39 cellular contexts compared by ENCODE assay signal in genomic region chr20:45124365-45124764, GRCh38. TPM values are rescaled to one million over a fixed set of nuclear protein-coding genes. Genes with fewer than 3 reads are reported as not detected.
"Had no signal": no experiment of that assay in that cellular context is flagged by ENCODE, and none has a peak within 500 bp of the region (broad histone marks: within the 10 kb centered on the region; RNA-seq: fewer than 3 reads in every experiment).

TSS of gene WFDC12 (minus strand) at chr20:45124465. CDS start at chr20:45124447, 18 bp downstream.

- H3K4me1 Mint-ChIP-seq: activated B cell treated with CpG ODN at 0.5 μM for 24 hours; activated CD8-positive, alpha-beta memory T cell treated with anti-CD3 and anti-CD28 coated beads, Interleukin-2, amount 10 ng/mL, durations not matched to agents 7 days and 5 days; activated naive CD4-positive, alpha-beta T cell treated with anti-CD3 and anti-CD28 coated beads, Interleukin-2, amount 10 ng/mL, durations not matched to agents 7 days and 5 days; activated naive CD8-positive, alpha-beta T cell treated with anti-CD3 and anti-CD28 coated beads, Interleukin-2, amount 10 ng/mL, durations not matched to agents 7 days and 5 days; brain; endodermal cell; T-helper 17 cell had no signal

- ATAC-seq: activated CD4-positive, CD25-positive, alpha-beta regulatory T cell treated with anti-CD3 and anti-CD28 coated beads, Interleukin-2, amount 50 U/mL, for 24 hours; activated CD8-positive, alpha-beta memory T cell treated with anti-CD3 and anti-CD28 coated beads, Interleukin-2, amount 10 ng/mL, durations not matched to agents 7 days and 5 days; activated CD8-positive, alpha-beta T cell treated with anti-CD3 and anti-CD28 coated beads for 36 hours; activated naive CD4-positive, alpha-beta T cell treated with anti-CD3 and anti-CD28 coated beads, Interleukin-2, amount 50 U/mL, for 72 hours; activated T-cell treated with anti-CD3 and anti-CD28 coated beads, Interleukin-2, amount 50 U/mL, for 72 hours; esophagus mucosa; foreskin keratinocyte; gastrocnemius medialis; heart right ventricle; T-helper 17 cell had no signal

- H3K9me3 Mint-ChIP-seq: activated B cell treated with CpG ODN at 0.5 μM for 24 hours; activated CD8-positive, alpha-beta T cell treated with anti-CD3 and anti-CD28 coated beads for 36 hours; activated naive CD4-positive, alpha-beta T cell treated with anti-CD3 and anti-CD28 coated beads, Interleukin-2, amount 10 ng/mL, durations not matched to agents 7 days and 5 days; activated naive CD4-positive, alpha-beta T cell treated with anti-CD3 and anti-CD28 coated beads, Interleukin-2, amount 50 U/mL, for 72 hours; activated naive CD8-positive, alpha-beta T cell treated with anti-CD3 and anti-CD28 coated beads, Interleukin-2, amount 10 ng/mL, durations not matched to agents 7 days and 5 days; activated T-cell treated with anti-CD3 and anti-CD28 coated beads, Interleukin-2, amount 50 U/mL, for 24 hours; activated T-cell treated with anti-CD3 and anti-CD28 coated beads, Interleukin-2, amount 50 U/mL, for 72 hours; dendritic cell treated with granulocyte-macrophage colony-stimulating factor and Interleukin-4, amounts not matched to agents 40 ng/mL and 50 ng/mL, for 4 days; endodermal cell; T-helper 2 cell treated with Interferon-gamma antibody and Interleukin-4, amounts not matched to agents 5 μg/mL and 100 μg/mL, for 36 hours had no signal

- H3K36me3 Mint-ChIP-seq: activated CD8-positive, alpha-beta memory T cell treated with anti-CD3 and anti-CD28 coated beads, Interleukin-2, amount 10 ng/mL, durations not matched to agents 7 days and 5 days; activated naive CD4-positive, alpha-beta T cell treated with anti-CD3 and anti-CD28 coated beads, Interleukin-2, amount 10 ng/mL, durations not matched to agents 7 days and 5 days; activated naive CD4-positive, alpha-beta T cell treated with anti-CD3 and anti-CD28 coated beads, Interleukin-2, amount 50 U/mL, for 72 hours; activated naive CD8-positive, alpha-beta T cell treated with anti-CD3 and anti-CD28 coated beads, Interleukin-2, amount 10 ng/mL, durations not matched to agents 7 days and 5 days; brain had no signal

- H3K27ac ChIP-seq: ascending aorta, breast epithelium, cardiac muscle cell, coronary artery, dorsolateral prefrontal cortex, foreskin keratinocyte, gastrocnemius medialis, heart right ventricle, WERI-Rb-1 had no signal

- H3K27ac Mint-ChIP-seq: activated B cell treated with CpG ODN at 0.5 μM for 24 hours; activated CD8-positive, alpha-beta memory T cell treated with anti-CD3 and anti-CD28 coated beads, Interleukin-2, amount 10 ng/mL, durations not matched to agents 7 days and 5 days; activated CD8-positive, alpha-beta T cell treated with anti-CD3 and anti-CD28 coated beads for 36 hours; activated naive CD4-positive, alpha-beta T cell treated with anti-CD3 and anti-CD28 coated beads, Interleukin-2, amount 10 ng/mL, durations not matched to agents 7 days and 5 days; activated naive CD4-positive, alpha-beta T cell treated with anti-CD3 and anti-CD28 coated beads, Interleukin-2, amount 50 U/mL, for 72 hours; activated naive CD8-positive, alpha-beta T cell treated with anti-CD3 and anti-CD28 coated beads, Interleukin-2, amount 10 ng/mL, durations not matched to agents 7 days and 5 days; activated T-cell treated with anti-CD3 and anti-CD28 coated beads, Interleukin-2, amount 50 U/mL, for 24 hours; activated T-cell treated with anti-CD3 and anti-CD28 coated beads, Interleukin-2, amount 50 U/mL, for 72 hours; brain; dendritic cell treated with granulocyte-macrophage colony-stimulating factor and Interleukin-4, amounts not matched to agents 40 ng/mL and 50 ng/mL, for 4 days; endodermal cell; T-helper 17 cell; T-helper 2 cell treated with Interferon-gamma antibody and Interleukin-4, amounts not matched to agents 5 μg/mL and 100 μg/mL, for 36 hours had no signal

- H3K4me3 Mint-ChIP-seq: activated B cell treated with CpG ODN at 0.5 μM for 24 hours; activated CD8-positive, alpha-beta memory T cell treated with anti-CD3 and anti-CD28 coated beads, Interleukin-2, amount 10 ng/mL, durations not matched to agents 7 days and 5 days; activated CD8-positive, alpha-beta T cell treated with anti-CD3 and anti-CD28 coated beads for 36 hours; activated naive CD4-positive, alpha-beta T cell treated with anti-CD3 and anti-CD28 coated beads, Interleukin-2, amount 10 ng/mL, durations not matched to agents 7 days and 5 days; activated naive CD8-positive, alpha-beta T cell treated with anti-CD3 and anti-CD28 coated beads, Interleukin-2, amount 10 ng/mL, durations not matched to agents 7 days and 5 days; activated T-cell treated with anti-CD3 and anti-CD28 coated beads, Interleukin-2, amount 50 U/mL, for 24 hours; activated T-cell treated with anti-CD3 and anti-CD28 coated beads, Interleukin-2, amount 50 U/mL, for 72 hours; brain; dendritic cell treated with granulocyte-macrophage colony-stimulating factor and Interleukin-4, amounts not matched to agents 40 ng/mL and 50 ng/mL, for 4 days; endodermal cell; T-helper 17 cell; T-helper 2 cell treated with Interferon-gamma antibody and Interleukin-4, amounts not matched to agents 5 μg/mL and 100 μg/mL, for 36 hours had no signal

- H3K36me3 ChIP-seq: ascending aorta, breast epithelium, cardiac muscle cell, gastrocnemius medialis, heart right ventricle, WERI-Rb-1 had no signal

- DNase-seq: activated B cell treated with CpG ODN at 0.5 μM for 24 hours; activated CD4-positive, alpha-beta T cell treated with anti-CD3 and anti-CD28 coated beads for 48 hours; activated CD4-positive, alpha-beta T cell treated with anti-CD3 and anti-CD28 coated beads, Interleukin-2, amount 50 U/mL, for 1 hour; activated CD4-positive, alpha-beta T cell treated with anti-CD3 and anti-CD28 coated beads, Interleukin-2, amount 50 U/mL, for 48 hours; activated CD8-positive, alpha-beta memory T cell treated with anti-CD3 and anti-CD28 coated beads, Interleukin-2, amount 10 ng/mL, durations not matched to agents 7 days and 5 days; activated CD8-positive, alpha-beta memory T cell treated with anti-CD3 and anti-CD28 coated beads, Interleukin-2, amount 50 U/mL, for 4 hours; activated CD8-positive, alpha-beta T cell treated with anti-CD3 and anti-CD28 coated beads for 36 hours; activated gamma-delta T cell; activated naive CD4-positive, alpha-beta T cell; activated naive CD4-positive, alpha-beta T cell treated with anti-CD3 and anti-CD28 coated beads, Interleukin-2, amount 10 ng/mL, durations not matched to agents 7 days and 5 days; activated naive CD8-positive, alpha-beta T cell treated with anti-CD3 and anti-CD28 coated beads, Interleukin-2, amount 10 ng/mL, durations not matched to agents 7 days and 5 days; activated T-cell treated with anti-CD3 and anti-CD28 coated beads for 4 hours; activated T-cell treated with anti-CD3 and anti-CD28 coated beads, Interleukin-2, amount 50 U/mL, for 24 hours; activated T-cell treated with anti-CD3 and anti-CD28 coated beads, Interleukin-2, amount 50 U/mL, for 72 hours; central memory CD4-positive, alpha-beta T cell; dorsolateral prefrontal cortex; effector memory CD4-positive, alpha-beta T cell; endodermal cell; foreskin keratinocyte; gastrocnemius medialis; glutamatergic neuron; heart right ventricle; T-helper 1 cell; T-helper 17 cell; T1000; WERI-Rb-1 had no signal

- H3K4me1 ChIP-seq: ascending aorta, breast epithelium, foreskin keratinocyte, gastrocnemius medialis, heart right ventricle had no signal

- H3K27me3 ChIP-seq: ascending aorta, breast epithelium, cardiac muscle cell had no signal

- H3K9me3 ChIP-seq: ascending aorta, breast epithelium, gastrocnemius medialis had no signal

- H3K4me3 ChIP-seq: ascending aorta, breast epithelium, cardiac muscle cell, coronary artery, dorsolateral prefrontal cortex, gastrocnemius medialis, heart right ventricle had no signal

RNA-seq across cellular contexts. Expression of gene WFDC12, which starts in this region (rescaled TPM):
- total RNA-seq: activated B cell treated with CpG ODN at 0.5 μM for 24 hours; activated CD8-positive, alpha-beta memory T cell treated with anti-CD3 and anti-CD28 coated beads for 36 hours; activated CD8-positive, alpha-beta memory T cell treated with anti-CD3 and anti-CD28 coated beads, Interleukin-2, amount 10 ng/mL, durations not matched to agents 7 days and 5 days; activated CD8-positive, alpha-beta T cell treated with anti-CD3 and anti-CD28 coated beads for 36 hours; activated naive CD4-positive, alpha-beta T cell treated with anti-CD3 and anti-CD28 coated beads, Interleukin-2, amount 50 U/mL, for 72 hours; activated naive CD8-positive, alpha-beta T cell treated with anti-CD3 and anti-CD28 coated beads, Interleukin-2, amount 10 ng/mL, durations not matched to agents 7 days and 5 days; activated T-cell treated with anti-CD3 and anti-CD28 coated beads, Interleukin-2, amount 50 U/mL, for 72 hours; ascending aorta; breast epithelium; cardiac muscle cell; cerebellum; dorsolateral prefrontal cortex; endodermal cell; epithelial cell of proximal tubule; gastrocnemius medialis; heart right ventricle; T-helper 17 cell had no signal
- polyA plus RNA-seq: cardiac muscle cell, heart right ventricle had no signal
